Comparison of ENCODE assay signal across 1 cellular context in genomic region chr6:125931733-125932450, GRCh38.
TF ChIP-seq lines count a peak whose summit lies in the region.

No MANE protein-coding gene starts in this region.

TF ChIP-seq in GM12878, 131 proteins besides CTCF, POLR2A, EP300 and RAD21 (continued from another document and continues in another):
- TF ChIP-seq RAD51 (IDR thresholded peaks at IDR 0.05) (no peak), HDAC2 (IDR thresholded peaks at IDR 0.05) (no peak), TBL1XR1 (IDR thresholded peaks at IDR 0.05; ENCODE audit: low read depth, low read length) (no peak), TCF7 (IDR thresholded peaks at IDR 0.05; ENCODE audit: borderline replicate concordance) (peak; percentile 88), ETV6 (conservative IDR thresholded peaks at IDR 0.05 in 1 of 2, IDR thresholded peaks at IDR 0.05 in 1 of 2; ENCODE audit: borderline replicate concordance in 1 of 2, low read depth in 1 of 2) (peak in 1 of 2 experiments; percentile 87; a peak in 2 of 4 replicates), POU2F2 (IDR thresholded peaks at IDR 0.05; ENCODE audit: borderline replicate concordance, low read depth, low read length) (no peak), JUNB (IDR thresholded peaks at IDR 0.05) (peak; percentile 85), BACH1 (IDR thresholded peaks at IDR 0.05; ENCODE audit: borderline replicate concordance) (no peak), ZNF207 (IDR thresholded peaks at IDR 0.05; ENCODE audit: borderline replicate concordance) (no peak), BCL11A (IDR thresholded peaks at IDR 0.05; ENCODE audit: low read depth, low read length) (peak; percentile 78), PAX5 (IDR thresholded peaks at IDR 0.05; ENCODE audit: borderline replicate concordance, low read depth, low read length) (0 out of 2 replicates have a peak, but pooled peaks have one; percentile 6), RUNX3 (IDR thresholded peaks at IDR 0.05; ENCODE audit: low read length) (peak; percentile 93), JUND (IDR thresholded peaks at IDR 0.05; ENCODE audit: low read depth, low read length) (no peak), PBX3 (IDR thresholded peaks at IDR 0.05; ENCODE audit: insufficient replicate concordance, low read depth, low read length) (no peak), SREBF1 (IDR thresholded peaks at IDR 0.05; ENCODE audit: low read length) (no peak), MTA3 (IDR thresholded peaks at IDR 0.05; ENCODE audit: borderline replicate concordance, low read length) (0 out of 2 replicates have a peak, but pooled peaks have one; percentile 23), EED (IDR thresholded peaks at IDR 0.05; ENCODE audit: low read depth) (peak; percentile 66), SP1 (IDR thresholded peaks at IDR 0.05; ENCODE audit: low read depth, low read length) (no peak), CREB1 (IDR thresholded peaks at IDR 0.05; ENCODE audit: low read depth) (peak; percentile 95), RBBP5 (conservative IDR thresholded peaks at IDR 0.05) (no peak), CHD1 (IDR thresholded peaks at IDR 0.05; ENCODE audit: low read depth, low read length) (no peak), GATAD2B (conservative IDR thresholded peaks at IDR 0.05; ENCODE audit: low read depth) (no peak), ZNF24 (IDR thresholded peaks at IDR 0.05) (no peak), KLF5 (IDR thresholded peaks at IDR 0.05; ENCODE audit: partially characterized antibody) (peak; percentile 19), LARP7 (IDR thresholded peaks at IDR 0.05) (no peak), MEF2B (IDR thresholded peaks at IDR 0.05; ENCODE audit: partially characterized antibody, poor library complexity, severe bottlenecking) (no peak), ZBED1 (IDR thresholded peaks at IDR 0.05; ENCODE audit: borderline replicate concordance) (no peak), POLR2AphosphoS2 (IDR thresholded peaks at IDR 0.05; ENCODE audit: low read depth, low read length) (no peak), ATF7 (IDR thresholded peaks at IDR 0.05; ENCODE audit: low read depth) (peak; percentile 67; the same call in 1 of the 2 replicates), KAT2A (conservative IDR thresholded peaks at IDR 0.05; ENCODE audit: control insufficient read depth, low read depth, low read length) (no peak), CEBPB (IDR thresholded peaks at IDR 0.05; ENCODE audit: borderline replicate concordance in 1 of 2, low read depth in 2 of 2, low read length in 2 of 2) (0 out of 4 replicates have a peak, but pooled peaks of 1 of the 2 experiments have one; percentile 57), SRF (IDR thresholded peaks at IDR 0.05; ENCODE audit: low read depth in 2 of 2, low read length in 2 of 2) (0 out of 4 replicates have a peak, but pooled peaks of 1 of the 2 experiments have one; percentile 8), HCFC1 (IDR thresholded peaks at IDR 0.05; ENCODE audit: low read length) (no peak), NBN (IDR thresholded peaks at IDR 0.05) (no peak), CBX3 (IDR thresholded peaks at IDR 0.05; ENCODE audit: borderline replicate concordance, low read depth) (no peak), MEF2A (IDR thresholded peaks at IDR 0.05; ENCODE audit: insufficient read depth, low read depth, low read length) (0 out of 2 replicates have a peak, but pooled peaks have one; percentile 36), EZH2 (IDR thresholded peaks at IDR 0.05; ENCODE audit: borderline replicate concordance, control insufficient read depth, low read depth, low read length) (no peak), REST (IDR thresholded peaks at IDR 0.05; ENCODE audit: low read depth, low read length) (no peak), NR2C2 (IDR thresholded peaks at IDR 0.05; ENCODE audit: borderline replicate concordance, control insufficient read depth, insufficient read length, low read depth) (no peak), IRF4 (IDR thresholded peaks at IDR 0.05; ENCODE audit: low read depth, low read length) (no peak)
- TF ChIP-seq, protein P1, sequence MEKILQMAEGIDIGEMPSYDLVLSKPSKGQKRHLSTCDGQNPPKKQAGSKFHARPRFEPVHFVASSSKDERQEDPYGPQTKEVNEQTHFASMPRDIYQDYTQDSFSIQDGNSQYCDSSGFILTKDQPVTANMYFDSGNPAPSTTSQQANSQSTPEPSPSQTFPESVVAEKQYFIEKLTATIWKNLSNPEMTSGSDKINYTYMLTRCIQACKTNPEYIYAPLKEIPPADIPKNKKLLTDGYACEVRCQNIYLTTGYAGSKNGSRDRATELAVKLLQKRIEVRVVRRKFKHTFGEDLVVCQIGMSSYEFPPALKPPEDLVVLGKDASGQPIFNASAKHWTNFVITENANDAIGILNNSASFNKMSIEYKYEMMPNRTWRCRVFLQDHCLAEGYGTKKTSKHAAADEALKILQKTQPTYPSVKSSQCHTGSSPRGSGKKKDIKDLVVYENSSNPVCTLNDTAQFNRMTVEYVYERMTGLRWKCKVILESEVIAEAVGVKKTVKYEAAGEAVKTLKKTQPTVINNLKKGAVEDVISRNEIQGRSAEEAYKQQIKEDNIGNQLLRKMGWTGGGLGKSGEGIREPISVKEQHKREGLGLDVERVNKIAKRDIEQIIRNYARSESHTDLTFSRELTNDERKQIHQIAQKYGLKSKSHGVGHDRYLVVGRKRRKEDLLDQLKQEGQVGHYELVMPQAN (conservative IDR thresholded peaks at IDR 0.05), result no peak
- TF ChIP-seq, protein P2, sequence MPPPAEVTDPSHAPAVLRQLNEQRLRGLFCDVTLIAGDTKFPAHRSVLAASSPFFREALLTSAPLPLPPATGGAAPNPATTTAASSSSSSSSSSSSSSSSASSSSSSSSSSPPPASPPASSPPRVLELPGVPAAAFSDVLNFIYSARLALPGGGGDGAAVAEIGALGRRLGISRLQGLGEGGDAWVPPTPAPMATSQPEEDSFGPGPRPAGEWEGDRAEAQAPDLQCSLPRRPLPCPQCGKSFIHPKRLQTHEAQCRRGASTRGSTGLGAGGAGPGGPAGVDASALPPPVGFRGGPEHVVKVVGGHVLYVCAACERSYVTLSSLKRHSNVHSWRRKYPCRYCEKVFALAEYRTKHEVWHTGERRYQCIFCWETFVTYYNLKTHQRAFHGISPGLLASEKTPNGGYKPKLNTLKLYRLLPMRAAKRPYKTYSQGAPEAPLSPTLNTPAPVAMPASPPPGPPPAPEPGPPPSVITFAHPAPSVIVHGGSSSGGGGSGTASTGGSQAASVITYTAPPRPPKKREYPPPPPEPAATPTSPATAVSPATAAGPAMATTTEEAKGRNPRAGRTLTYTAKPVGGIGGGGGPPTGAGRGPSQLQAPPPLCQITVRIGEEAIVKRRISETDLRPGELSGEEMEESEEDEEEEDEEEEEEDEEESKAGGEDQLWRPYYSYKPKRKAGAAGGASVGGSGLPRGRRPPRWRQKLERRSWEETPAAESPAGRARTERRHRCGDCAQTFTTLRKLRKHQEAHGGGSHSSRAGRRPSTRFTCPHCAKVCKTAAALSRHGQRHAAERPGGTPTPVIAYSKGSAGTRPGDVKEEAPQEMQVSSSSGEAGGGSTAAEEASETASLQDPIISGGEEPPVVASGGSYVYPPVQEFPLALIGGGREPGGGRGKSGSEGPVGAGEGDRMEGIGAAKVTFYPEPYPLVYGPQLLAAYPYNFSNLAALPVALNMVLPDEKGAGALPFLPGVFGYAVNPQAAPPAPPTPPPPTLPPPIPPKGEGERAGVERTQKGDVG (CRISPR knock-in tag; IDR thresholded peaks at IDR 0.05), result no peak
- TF ChIP-seq, protein P3, sequence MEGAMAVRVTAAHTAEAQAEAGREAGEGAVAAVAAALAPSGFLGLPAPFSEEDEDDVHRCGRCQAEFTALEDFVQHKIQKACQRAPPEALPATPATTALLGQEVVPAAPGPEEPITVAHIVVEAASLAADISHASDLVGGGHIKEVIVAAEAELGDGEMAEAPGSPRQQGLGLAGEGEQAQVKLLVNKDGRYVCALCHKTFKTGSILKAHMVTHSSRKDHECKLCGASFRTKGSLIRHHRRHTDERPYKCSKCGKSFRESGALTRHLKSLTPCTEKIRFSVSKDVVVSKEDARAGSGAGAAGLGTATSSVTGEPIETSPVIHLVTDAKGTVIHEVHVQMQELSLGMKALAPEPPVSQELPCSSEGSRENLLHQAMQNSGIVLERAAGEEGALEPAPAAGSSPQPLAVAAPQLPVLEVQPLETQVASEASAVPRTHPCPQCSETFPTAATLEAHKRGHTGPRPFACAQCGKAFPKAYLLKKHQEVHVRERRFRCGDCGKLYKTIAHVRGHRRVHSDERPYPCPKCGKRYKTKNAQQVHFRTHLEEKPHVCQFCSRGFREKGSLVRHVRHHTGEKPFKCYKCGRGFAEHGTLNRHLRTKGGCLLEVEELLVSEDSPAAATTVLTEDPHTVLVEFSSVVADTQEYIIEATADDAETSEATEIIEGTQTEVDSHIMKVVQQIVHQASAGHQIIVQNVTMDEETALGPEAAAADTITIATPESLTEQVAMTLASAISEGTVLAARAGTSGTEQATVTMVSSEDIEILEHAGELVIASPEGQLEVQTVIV (IDR thresholded peaks at IDR 0.05; ENCODE audit: borderline replicate concordance, partially characterized antibody), result no peak
- TF ChIP-seq, protein P4, sequence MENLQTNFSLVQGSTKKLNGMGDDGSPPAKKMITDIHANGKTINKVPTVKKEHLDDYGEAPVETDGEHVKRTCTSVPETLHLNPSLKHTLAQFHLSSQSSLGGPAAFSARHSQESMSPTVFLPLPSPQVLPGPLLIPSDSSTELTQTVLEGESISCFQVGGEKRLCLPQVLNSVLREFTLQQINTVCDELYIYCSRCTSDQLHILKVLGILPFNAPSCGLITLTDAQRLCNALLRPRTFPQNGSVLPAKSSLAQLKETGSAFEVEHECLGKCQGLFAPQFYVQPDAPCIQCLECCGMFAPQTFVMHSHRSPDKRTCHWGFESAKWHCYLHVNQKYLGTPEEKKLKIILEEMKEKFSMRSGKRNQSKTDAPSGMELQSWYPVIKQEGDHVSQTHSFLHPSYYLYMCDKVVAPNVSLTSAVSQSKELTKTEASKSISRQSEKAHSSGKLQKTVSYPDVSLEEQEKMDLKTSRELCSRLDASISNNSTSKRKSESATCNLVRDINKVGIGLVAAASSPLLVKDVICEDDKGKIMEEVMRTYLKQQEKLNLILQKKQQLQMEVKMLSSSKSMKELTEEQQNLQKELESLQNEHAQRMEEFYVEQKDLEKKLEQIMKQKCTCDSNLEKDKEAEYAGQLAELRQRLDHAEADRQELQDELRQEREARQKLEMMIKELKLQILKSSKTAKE (IDR thresholded peaks at IDR 0.05; ENCODE audit: low read depth, poor library complexity, severe bottlenecking), result no peak
- TF ChIP-seq, protein P5, sequence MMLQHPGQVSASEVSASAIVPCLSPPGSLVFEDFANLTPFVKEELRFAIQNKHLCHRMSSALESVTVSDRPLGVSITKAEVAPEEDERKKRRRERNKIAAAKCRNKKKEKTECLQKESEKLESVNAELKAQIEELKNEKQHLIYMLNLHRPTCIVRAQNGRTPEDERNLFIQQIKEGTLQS (IDR thresholded peaks at IDR 0.05; ENCODE audit: borderline replicate concordance, extremely low read depth, low read depth, low read length), result no peak
- TF ChIP-seq, protein P6, sequence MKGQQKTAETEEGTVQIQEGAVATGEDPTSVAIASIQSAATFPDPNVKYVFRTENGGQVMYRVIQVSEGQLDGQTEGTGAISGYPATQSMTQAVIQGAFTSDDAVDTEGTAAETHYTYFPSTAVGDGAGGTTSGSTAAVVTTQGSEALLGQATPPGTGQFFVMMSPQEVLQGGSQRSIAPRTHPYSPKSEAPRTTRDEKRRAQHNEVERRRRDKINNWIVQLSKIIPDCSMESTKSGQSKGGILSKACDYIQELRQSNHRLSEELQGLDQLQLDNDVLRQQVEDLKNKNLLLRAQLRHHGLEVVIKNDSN (IDR thresholded peaks at IDR 0.05; ENCODE audit: borderline replicate concordance, extremely low read length, insufficient read depth, low read depth, low read length), result no peak
- TF ChIP-seq, protein P7, sequence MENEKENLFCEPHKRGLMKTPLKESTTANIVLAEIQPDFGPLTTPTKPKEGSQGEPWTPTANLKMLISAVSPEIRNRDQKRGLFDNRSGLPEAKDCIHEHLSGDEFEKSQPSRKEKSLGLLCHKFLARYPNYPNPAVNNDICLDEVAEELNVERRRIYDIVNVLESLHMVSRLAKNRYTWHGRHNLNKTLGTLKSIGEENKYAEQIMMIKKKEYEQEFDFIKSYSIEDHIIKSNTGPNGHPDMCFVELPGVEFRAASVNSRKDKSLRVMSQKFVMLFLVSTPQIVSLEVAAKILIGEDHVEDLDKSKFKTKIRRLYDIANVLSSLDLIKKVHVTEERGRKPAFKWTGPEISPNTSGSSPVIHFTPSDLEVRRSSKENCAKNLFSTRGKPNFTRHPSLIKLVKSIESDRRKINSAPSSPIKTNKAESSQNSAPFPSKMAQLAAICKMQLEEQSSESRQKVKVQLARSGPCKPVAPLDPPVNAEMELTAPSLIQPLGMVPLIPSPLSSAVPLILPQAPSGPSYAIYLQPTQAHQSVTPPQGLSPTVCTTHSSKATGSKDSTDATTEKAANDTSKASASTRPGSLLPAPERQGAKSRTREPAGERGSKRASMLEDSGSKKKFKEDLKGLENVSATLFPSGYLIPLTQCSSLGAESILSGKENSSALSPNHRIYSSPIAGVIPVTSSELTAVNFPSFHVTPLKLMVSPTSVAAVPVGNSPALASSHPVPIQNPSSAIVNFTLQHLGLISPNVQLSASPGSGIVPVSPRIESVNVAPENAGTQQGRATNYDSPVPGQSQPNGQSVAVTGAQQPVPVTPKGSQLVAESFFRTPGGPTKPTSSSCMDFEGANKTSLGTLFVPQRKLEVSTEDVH (IDR thresholded peaks at IDR 0.05; ENCODE audit: low read depth, partially characterized antibody), result no peak
